Comparison of ENCODE assay signal across 22 cellular contexts in genomic region chr20:61963885-61964674, GRCh38.
"Had no signal": no experiment of that assay in that cellular context is flagged by ENCODE, and none has a peak within 500 bp of the region (broad histone marks: within the 10 kb centered on the region; RNA-seq: fewer than 3 reads in every experiment).

No MANE protein-coding gene starts in this region.

- FAIRE-seq: colon, frontal cortex had no signal

- ATAC-seq: left ventricle myocardium superior; lower lobe of right lung; stimulated activated naive CD8-positive, alpha-beta T cell treated with anti-CD3 and anti-CD28 coated beads, Interleukin-15, amount 100 ng/mL, for 72 hours had no signal

- DNase-seq: effector CD4-positive, alpha-beta T cell; hypothalamus; immature natural killer cell; islet precursor cell; kidney glomerular epithelial cell; left ventricle myocardium superior; lower lobe of right lung; naive B cell; stimulated activated CD4-positive, alpha-beta T cell treated with anti-CD3 and anti-CD28 coated beads, Interleukin-15, amount 100 ng/mL, for 24 hours; stimulated activated CD4-positive, alpha-beta T cell treated with anti-CD3 and anti-CD28 coated beads, Interleukin-2, amount 100 ng/mL, for 48 hours; stimulated activated naive CD4-positive, alpha-beta T cell; stimulated activated naive CD8-positive, alpha-beta T cell treated with anti-CD3 and anti-CD28 coated beads, Interleukin-15, amount 100 ng/mL, for 72 hours; thyroid gland; trophoblast cell had no signal

- H3K4me3 ChIP-seq: lower lobe of right lung, prostate gland, right atrium auricular region, skin epidermis, suprapubic skin, thyroid gland had no signal

- H3K27ac ChIP-seq: dorsolateral prefrontal cortex, lower lobe of right lung, neutrophil, prostate gland, right atrium auricular region, skin epidermis, suprapubic skin, thyroid gland had no signal

- H3K4me1 ChIP-seq: lower lobe of right lung, prostate gland, right atrium auricular region, thyroid gland had no signal

- H3K9me3 ChIP-seq: lower lobe of right lung, neutrophil, prostate gland, right atrium auricular region, suprapubic skin, thyroid gland had no signal

- H3K36me3 ChIP-seq: lower lobe of right lung, neutrophil, prostate gland, right atrium auricular region, suprapubic skin, thyroid gland had no signal
